Comparison of ENCODE assay signal across 17 cellular contexts in genomic region chr10:3401491-3401938, GRCh38.
DNase-seq lines count a peak whose midpoint lies in the region; TF ChIP-seq lines count a peak whose summit lies in the region.
"Had no signal": no experiment of that assay in that cellular context is flagged by ENCODE, and none has a peak within 500 bp of the region (broad histone marks: within the 10 kb centered on the region; RNA-seq: fewer than 3 reads in every experiment).

No MANE protein-coding gene starts in this region.

- TF ChIP-seq CTCF in AG04450 (IDR thresholded peaks at IDR 0.05; ENCODE audit: low read depth, low read length), result no peak
- TF ChIP-seq CTCF in GM10266 (IDR thresholded peaks at IDR 0.05; ENCODE audit: control insufficient read depth, insufficient read depth, low read depth, missing control alignments), result no peak

- H3K27ac ChIP-seq in AG04450 (ENCODE audit: low read depth, low read length), result peak overlapping the region; percentile 40
- H3K27ac ChIP-seq: RWPE1 had no signal

- H3K9me3 ChIP-seq in AG04450 (ENCODE audit: control insufficient read depth, insufficient read depth, low read length) (peaks cover 15% of the 10 kb centered on the region), adipocyte (ENCODE audit: control insufficient read depth, low read length) (no peaks in the 10 kb centered on the region)
- H3K9me3 ChIP-seq: upper lobe of left lung had no signal

- no peaks in the 10 kb centered on the region for H3K36me3 ChIP-seq in adipocyte (ENCODE audit: control insufficient read depth, insufficient read depth, low read length, severe bottlenecking)
- H3K36me3 ChIP-seq: upper lobe of left lung had no signal

- no peaks in the 10 kb centered on the region for H3K27me3 ChIP-seq in AG04450 (ENCODE audit: control insufficient read depth, insufficient read depth, low read length)
- H3K27me3 ChIP-seq in adipocyte (replicated peaks; ENCODE audit: control insufficient read depth, insufficient read depth, low read length), result no peaks in the 10 kb centered on the region
- H3K27me3 ChIP-seq: upper lobe of left lung had no signal

- CTCF ChIA-PET in AG04450 (lab: Charles Lee), result interaction anchor here (1.1 kb wide), 1 partner anchor 204 kb away, joined by 3 read pairs; no protein-coding TSS in a partner anchor

- DNase-seq in AG04450 (ENCODE audit: low read depth, low spot score), result peak; percentile 44
- DNase-seq in HCEC 1CT, result peak; percentile 84
- peak; percentile 67 for DNase-seq in adipocyte (ENCODE audit: low read depth)
- peak; percentile 32 for DNase-seq in fibroblast of the conjunctiva (ENCODE audit: low read depth)
- DNase-seq in middle frontal gyrus (ENCODE audit: extremely low spot score, low spot score), result no peak
- DNase-seq in NK-92 treated with Interleukin-12 subunit alpha and Interleukin-12 subunit beta, amount 100 ng/mL, for 24 hours (lab: John Stamatoyannopoulos, UW), result no peak
- DNase-seq in GM10266 (ENCODE audit: extremely low spot score), result no peak
- no peak for DNase-seq in mesenteric fat pad (ENCODE audit: low spot score)
- DNase-seq: activated CD4-positive, alpha-beta T cell treated with anti-CD3 and anti-CD28 coated beads for 48 hours; activated naive CD4-positive, alpha-beta T cell; aorta; cortex of kidney; DMS79; NCI-H187; SW 1271; upper lobe of left lung had no signal

- POLR2A ChIA-PET in AG04450 (lab: Yijun Ruan, JAX), result interaction anchor here (0.7 to 1.6 kb wide), 2 partner anchors 51 to 99 kb away, joined by 4 to 8 read pairs; no protein-coding TSS in a partner anchor

- H3K4me1 ChIP-seq in adipocyte (ENCODE audit: control insufficient read depth, insufficient read depth, low read length), result no peaks in the 10 kb centered on the region

- no peak overlapping the region for H3K4me3 ChIP-seq in AG04450 (ENCODE audit: low read depth, low read length)
- no peak overlapping the region for H3K4me3 ChIP-seq in adipocyte (ENCODE audit: low read length)
- H3K4me3 ChIP-seq: upper lobe of left lung had no signal

- no peak overlapping the region for H3K9ac ChIP-seq in adipocyte (ENCODE audit: low read length)

Comparison
In these comparisons a context has a peak if more than half of its experiments do, and no peak if none do; other contexts are left out.
1. DNase-seq: peak in AG04450 (single experiment), HCEC 1CT (single experiment), adipocyte (single experiment) and fibroblast of the conjunctiva (single experiment); none in middle frontal gyrus (single experiment), NK-92 treated with Interleukin-12 subunit alpha and Interleukin-12 subunit beta, amount 100 ng/mL, for 24 hours (single experiment), GM10266 (single experiment) and mesenteric fat pad (single experiment).